In genomic region chr1:155934097-155934932, GRCh38 we compare ENCODE assay signal across 8 cellular contexts. TPM values are rescaled to one million over a fixed set of nuclear protein-coding genes. Genes with fewer than 3 reads are reported as not detected.
A peak's percentile ranks its signal among the peaks of the same experiment; 100 is the strongest.
DNase-seq lines count a peak whose midpoint lies in the region; ATAC-seq and TF ChIP-seq lines count a peak whose summit lies in the region.

Gene KHDC4, minus strand, starts transcription at chr1:155934413. Its CDS starts 40 bp downstream, at chr1:155934373.

- H3K4me3 ChIP-seq in IMR-90 (ENCODE audit: insufficient read depth, low read depth, low read length) (peak within 1 kb of the TSS; percentile 78), epithelial cell of proximal tubule (ENCODE audit: low read depth, low read length) (peak within 1 kb of the TSS; percentile 85)

- peak within 1 kb of the TSS; percentile 90 for H3K56ac ChIP-seq in IMR-90 (ENCODE audit: extremely low read depth, insufficient read depth, low read length)

- peak within 1 kb of the TSS; percentile 86 for H2BK5ac ChIP-seq in IMR-90 (ENCODE audit: low read depth, low read length, poor library complexity, severe bottlenecking)

- H2BK120ac ChIP-seq in IMR-90 (ENCODE audit: low read depth, low read length) = peak within 1 kb of the TSS; percentile 51

- ATAC-seq in GM21528 (IDR thresholded peaks at IDR 0.05; ENCODE audit: low FRiP score, unreplicated experiment) = peak; percentile 88
- ATAC-seq in IMR-90 (ENCODE audit: low read depth) = peak; percentile 90

- peak within 1 kb of the TSS; percentile 97 for H3K4ac ChIP-seq in IMR-90 (ENCODE audit: low read depth, low read length)

- no peak within 1 kb of the TSS for H2BK20ac ChIP-seq in IMR-90 (ENCODE audit: low read depth, low read length)

- H3K9ac ChIP-seq in IMR-90 (ENCODE audit: low read depth, low read length) = peak within 1 kb of the TSS; percentile 94

- H4K8ac ChIP-seq in IMR-90 (ENCODE audit: low read depth in 2 of 2, low read length in 2 of 2) = peak within 1 kb of the TSS; percentile 91 to 97

- peak within 1 kb of the TSS; percentile 97 for H2AK9ac ChIP-seq in IMR-90 (replicated peaks; ENCODE audit: low read depth, low read length, poor library complexity)

- dilution Hi-C loops in IMR-90 (cut with HindIII; ENCODE audit: low sequenced_read_pairs, unreplicated experiment) = no loop called here

- no peaks in the 10 kb centered on the region for H3K27me3 ChIP-seq in IMR-90 (ENCODE audit: control insufficient read depth, insufficient read depth, low read length)

- H3K14ac ChIP-seq in IMR-90 (replicated peaks; ENCODE audit: low read depth, low read length) = peak within 1 kb of the TSS; percentile 96

- WGBS in IMR-90 (ENCODE audit: extremely low coverage in 2 of 2, insufficient read length in 1 of 2), 2 experiments = 1% methylated on average over 22 of the region's 50 CpGs; no CpG with 5 or more reads in 1 of the 2 experiments

- peaks cover 37% of the 10 kb centered on the region for H4K20me1 ChIP-seq in IMR-90 (ENCODE audit: insufficient read depth, low read length)

- peak within 1 kb of the TSS; percentile 98 for H3K4me2 ChIP-seq in IMR-90 (ENCODE audit: low read depth, low read length)

- in situ Hi-C loops in IMR-90 (cut with MboI; ENCODE audit: low sequenced_read_pairs) = no loop called here

- peak within 1 kb of the TSS; percentile 85 for H4K91ac ChIP-seq in IMR-90 (ENCODE audit: insufficient read depth, low read depth, low read length)

- TF ChIP-seq CTCF in IMR-90 (conservative IDR thresholded peaks at IDR 0.05; ENCODE audit: low read depth, low read length) (0 out of 2 replicates have a peak, but pooled peaks have one; percentile 11), epithelial cell of proximal tubule (conservative IDR thresholded peaks at IDR 0.05; ENCODE audit: low read depth, low read length) (no peak)

- H2AFZ ChIP-seq in IMR-90 (replicated peaks; ENCODE audit: low read length, poor library complexity) = peak within 1 kb of the TSS; percentile 72

- intact Hi-C loops in IMR-90 (cut with micrococcal nuclease) = no loop called here

- BruUV-seq in IMR-90 (replicated peaks; lab: Mats Ljungman, UMichigan) = no TSS peak

- H3K23ac ChIP-seq in IMR-90 (ENCODE audit: low read depth, low read length) = peak within 1 kb of the TSS; percentile 91

- DNase-seq in DMS153 (lab: John Stamatoyannopoulos, UW) (peak; percentile 100), IMR-90 (peak; percentile 99), OCI-M1 (lab: John Stamatoyannopoulos, UW) (peak; percentile 99), activated T-cell treated with anti-CD3 and anti-CD28 coated beads for 24 hours (ENCODE audit: low read depth) (peak; percentile 93), epithelial cell of proximal tubule (ENCODE audit: low read depth) (peak; percentile 96), mucosa of gallbladder (ENCODE audit: low spot score) (peak; percentile 97)
- peak; percentile 93 for DNase-seq in stimulated activated CD8-positive, alpha-beta memory T cell treated with anti-CD3 and anti-CD28 coated beads, Interleukin-4, amount 100 ng/mL, for 48 hours

- H2AK5ac ChIP-seq in IMR-90 (ENCODE audit: low read depth, low read length) = peak within 1 kb of the TSS; percentile 98

- H3K27ac ChIP-seq in IMR-90 (ENCODE audit: insufficient read depth, low read length) = peak within 1 kb of the TSS; percentile 93

- H3K36me3 ChIP-seq in IMR-90 (ENCODE audit: control insufficient read depth, insufficient read depth, low read length) = peaks cover 26% of the 10 kb centered on the region

- POLR2A ChIA-PET in IMR-90 (lab: Charles Lee; ENCODE audit: unreplicated experiment) = interaction anchor here (0.6 to 1.1 kb wide), 2 partner anchors 44 to 83 kb away, joined by 3 to 15 read pairs; partner anchors contain the start of gene ARHGEF2

- peak within 1 kb of the TSS; percentile 54 for H3K18ac ChIP-seq in IMR-90 (ENCODE audit: low read depth, low read length)

- TF ChIP-seq RAD21 in IMR-90 (IDR thresholded peaks at IDR 0.05; ENCODE audit: low read length) = no peak; the same call in 1 of the 2 replicates

- H3K9me1 ChIP-seq in IMR-90 (ENCODE audit: insufficient read depth, low read length) = 0 out of 2 replicates have a peak, but pooled peaks cover 2% of the 10 kb centered on the region

- no peaks in the 10 kb centered on the region for H3K9me3 ChIP-seq in IMR-90 (ENCODE audit: control insufficient read depth, insufficient read depth, low read length)

- peak within 1 kb of the TSS; percentile 10; the same call in 1 of the 3 replicates for H2BK15ac ChIP-seq in IMR-90 (ENCODE audit: low read depth, low read length)

- TF ChIP-seq POLR2A in IMR-90 (IDR thresholded peaks at IDR 0.05; ENCODE audit: low read depth, low read length) = peak; percentile 98

- H3K4me1 ChIP-seq in IMR-90 (ENCODE audit: control insufficient read depth, insufficient read depth, low read length) = peaks cover 7% of the 10 kb centered on the region

- peaks cover 0 to 43% of the 10 kb centered on the region in 2 experiments; a peak in 3 of 4 replicates for H3K79me1 ChIP-seq in IMR-90 (ENCODE audit: low read depth in 1 of 2, low read length in 2 of 2)

- CTCF ChIA-PET in IMR-90 (lab: Yijun Ruan, JAX) = interaction anchor here (1.6 kb wide), 1 partner anchor 55 kb away, joined by 6 read pairs; no protein-coding TSS in a partner anchor

- H4K5ac ChIP-seq in IMR-90 (ENCODE audit: low read depth, low read length) = peak within 1 kb of the TSS; percentile 84

TF ChIP-seq in IMR-90, 13 proteins besides CTCF, POLR2A, EP300 and RAD21:
- TF ChIP-seq USF2 (IDR thresholded peaks at IDR 0.05; ENCODE audit: low read depth, low read length) (no peak), MAFK (IDR thresholded peaks at IDR 0.05; ENCODE audit: low read depth, low read length) (0 out of 2 replicates have a peak, but pooled peaks have one; percentile 13), MXI1 (IDR thresholded peaks at IDR 0.05; ENCODE audit: borderline replicate concordance, low read depth, low read length) (peak; percentile 69; the same call in 1 of the 2 replicates), CHD1 (IDR thresholded peaks at IDR 0.05; ENCODE audit: low read depth, low read length) (peak; percentile 85), ELK1 (IDR thresholded peaks at IDR 0.05; ENCODE audit: borderline replicate concordance, low read depth, low read length) (no peak)

RNA-seq across cellular contexts. Expression of gene KHDC4, which starts in this region (rescaled TPM):
- total RNA-seq in IMR-90 (2012; rRNA removed) (22.5 and 28.0 TPM in 2 replicates), epithelial cell of proximal tubule (30.8 and 36.7 TPM in 2 replicates), mucosa of gallbladder (44.5 TPM)
- 23.4 and 29.9 TPM in 2 replicates for polyA plus RNA-seq in IMR-90 (2012; rRNA removed)
- polyA plus RNA-seq in IMR-90 (2012; cell fraction: cytosol; rRNA removed) = 9.3 and 11.6 TPM in 2 replicates
- polyA plus RNA-seq in IMR-90 (2012; cell fraction: nucleus; rRNA removed; ENCODE audit: low replicate concordance) = 59.4 and 172 TPM in 2 replicates

Comparison
In these comparisons a context has a peak if more than half of its experiments do, and no peak if none do; other contexts are left out.
1. Peak in every context shown above with its lines: DNase-seq, ATAC-seq, H3K4me3 ChIP-seq and H3K27ac ChIP-seq.